ENCODE assay signal across 16 cellular contexts in genomic region chr18:57440331-57441101, GRCh38. TPM values are rescaled to one million over a fixed set of nuclear protein-coding genes. Genes with fewer than 3 reads are reported as not detected.
A peak's percentile ranks its signal among the peaks of the same experiment; 100 is the strongest.
DNase-seq lines count a peak whose midpoint lies in the region; ATAC-seq, FAIRE-seq and TF ChIP-seq lines count a peak whose summit lies in the region.
"Had no signal": no experiment of that assay in that cellular context is flagged by ENCODE, and none has a peak within 500 bp of the region (broad histone marks: within the 10 kb centered on the region; RNA-seq: fewer than 3 reads in every experiment).

No MANE protein-coding gene starts in this region.

- FAIRE-seq in small intestine (lab: Jason Lieb, UNC) = no peak

- H3K36me3 Mint-ChIP-seq in activated naive CD4-positive, alpha-beta T cell treated with anti-CD3 and anti-CD28 coated beads, Interleukin-2, amount 50 U/mL, for 24 hours = no peaks in the 10 kb centered on the region
- H3K36me3 Mint-ChIP-seq in CD8-positive, alpha-beta memory T cell = no peaks in the 10 kb centered on the region
- H3K36me3 Mint-ChIP-seq: mesothelial cell of epicardium had no signal

- H3K27me3 Mint-ChIP-seq in activated naive CD4-positive, alpha-beta T cell treated with anti-CD3 and anti-CD28 coated beads, Interleukin-2, amount 50 U/mL, for 24 hours = peaks cover 72% of the 10 kb centered on the region
- H3K27me3 Mint-ChIP-seq in CD8-positive, alpha-beta memory T cell = peaks cover 74 to 88% of the 10 kb centered on the region in 2 donors

- no peak for DNase-seq in activated naive CD4-positive, alpha-beta T cell treated with Interleukin-2 at 50 U/mL for 16 hours
- DNase-seq in Panc1 (ENCODE audit: low read depth, low spot score) = no peak
- DNase-seq in islet precursor cell = peak; percentile 64
- peak; percentile 77 for DNase-seq in small intestine
- no peak for DNase-seq in globus pallidus (ENCODE audit: low spot score)
- no peak for DNase-seq in CD8-positive, alpha-beta memory T cell
- no peak for DNase-seq in stomach
- DNase-seq: activated CD4-positive, alpha-beta T cell treated with anti-CD3 and anti-CD28 coated beads for 4 hours; activated gamma-delta T cell; NCI-H1092 treated with DMSO at 0.1 percent for 48 hours; NCI-H510A had no signal

- H3K27me3 ChIP-seq in Panc1 (ENCODE audit: control insufficient read depth, insufficient read depth, low read length) (no peaks in the 10 kb centered on the region; the same call in 1 of the 2 replicates), small intestine (ENCODE audit: control insufficient read depth in 2 of 2, insufficient read depth in 2 of 2, low read length in 2 of 2) (peaks cover 0 to 53% of the 10 kb centered on the region in 2 donors), stomach (peaks cover 48 to 93% (median 69%) of the 10 kb centered on the region in 3 donors)
- H3K27me3 ChIP-seq in CD8-positive, alpha-beta memory T cell (ENCODE audit: insufficient read depth, low read length, poor library complexity, severe bottlenecking) = peaks cover 44% of the 10 kb centered on the region

- no TSS peak for BruUV-seq in Panc1 (replicated peaks; lab: Mats Ljungman, UMichigan)

- H3K4me3 Mint-ChIP-seq in activated naive CD4-positive, alpha-beta T cell treated with anti-CD3 and anti-CD28 coated beads, Interleukin-2, amount 50 U/mL, for 24 hours = no peak overlapping the region
- H3K4me3 Mint-ChIP-seq in CD8-positive, alpha-beta memory T cell = peak overlapping the region in 1 of 7 donors; percentile 66
- H3K4me3 Mint-ChIP-seq: central memory CD8-positive, alpha-beta T cell; mesothelial cell of epicardium had no signal

- H3K9me3 Mint-ChIP-seq in activated naive CD4-positive, alpha-beta T cell treated with anti-CD3 and anti-CD28 coated beads, Interleukin-2, amount 50 U/mL, for 24 hours = no peaks in the 10 kb centered on the region
- peaks cover 0 to 7% (median 2%) of the 10 kb centered on the region in 5 donors for H3K9me3 Mint-ChIP-seq in CD8-positive, alpha-beta memory T cell
- H3K9me3 Mint-ChIP-seq: central memory CD8-positive, alpha-beta T cell; mesothelial cell of epicardium had no signal

- H3K4me1 Mint-ChIP-seq in activated naive CD4-positive, alpha-beta T cell treated with anti-CD3 and anti-CD28 coated beads, Interleukin-2, amount 50 U/mL, for 24 hours = peaks cover 42% of the 10 kb centered on the region
- peaks cover 25 to 46% (median 26%) of the 10 kb centered on the region in 3 donors for H3K4me1 Mint-ChIP-seq in CD8-positive, alpha-beta memory T cell

- in situ Hi-C loops in Panc1 (cut with HindIII; ENCODE audit: low pct_unique_long_range_greater_than_20kb, low sequenced_read_pairs) = no loop called here

- H3K4me1 ChIP-seq in Panc1 (ENCODE audit: control insufficient read depth, insufficient read depth, low read length) = no peaks in the 10 kb centered on the region
- peaks cover 0 to 4% of the 10 kb centered on the region in 2 donors for H3K4me1 ChIP-seq in small intestine (ENCODE audit: control insufficient read depth in 2 of 2, insufficient read depth in 1 of 2, low read depth in 1 of 2, low read length in 1 of 2)
- peaks cover 7% of the 10 kb centered on the region for H3K4me1 ChIP-seq in CD8-positive, alpha-beta memory T cell (ENCODE audit: insufficient read depth, low read length)
- H3K4me1 ChIP-seq in stomach = peaks cover 45 to 77% (median 65%) of the 10 kb centered on the region in 4 donors

- CTCF ChIA-PET in Panc1 (lab: Charles Lee) = no interaction called here
- CTCF ChIA-PET in CD8-positive, alpha-beta memory T cell (lab: Charles Lee) = no interaction called here

- peak overlapping the region; percentile 41 for H3K27ac Mint-ChIP-seq in activated naive CD4-positive, alpha-beta T cell treated with anti-CD3 and anti-CD28 coated beads, Interleukin-2, amount 50 U/mL, for 24 hours
- H3K27ac Mint-ChIP-seq in CD8-positive, alpha-beta memory T cell = no peak overlapping the region
- H3K27ac Mint-ChIP-seq: mesothelial cell of epicardium had no signal

- H3K4me3 ChIP-seq in Panc1 (ENCODE audit: low read depth in 2 of 2, low read length in 2 of 2) (peak overlapping the region; percentile 20 to 41; a peak in 3 of 4 replicates), small intestine (ENCODE audit: low read depth in 1 of 2, low read length in 2 of 2) (peak overlapping the region in 1 of 2 donors; percentile 86), stomach (peak overlapping the region in 2 of 4 donors; percentile 2 to 29)
- no peak overlapping the region for H3K4me3 ChIP-seq in CD8-positive, alpha-beta memory T cell (ENCODE audit: low read length)
- H3K4me3 ChIP-seq: vagina had no signal

- no peak for ATAC-seq in Panc1

- H3K27ac ChIP-seq in Panc1 (ENCODE audit: low read length) (no peak overlapping the region), small intestine (ENCODE audit: low read depth in 1 of 2, low read length in 1 of 2) (peak overlapping the region; percentile 77 to 85), stomach (no peak overlapping the region)
- H3K27ac ChIP-seq in CD8-positive, alpha-beta memory T cell (ENCODE audit: low read depth, low read length) = no peak overlapping the region
- H3K27ac ChIP-seq: vagina had no signal

- 2 to 3% (median 2%) methylated on average over 60 to 61 of the region's 61 CpGs for WGBS in small intestine, 3 donors
- WGBS in stomach, 5 donors = 3 to 16% (median 10%) methylated on average over 31 to 61 of the region's 61 CpGs

- no peaks in the 10 kb centered on the region for H3K9me3 ChIP-seq in Panc1 (ENCODE audit: control insufficient read depth, insufficient read depth, low read depth, low read length)
- no peaks in the 10 kb centered on the region for H3K9me3 ChIP-seq in small intestine (ENCODE audit: control insufficient read depth, low read depth)
- no peaks in the 10 kb centered on the region for H3K9me3 ChIP-seq in CD8-positive, alpha-beta memory T cell (ENCODE audit: low read length)
- peaks cover 0 to 32% (median 0%) of the 10 kb centered on the region in 4 donors for H3K9me3 ChIP-seq in stomach
- H3K9me3 ChIP-seq: vagina had no signal

- TF ChIP-seq POLR2A in stomach (IDR thresholded peaks at IDR 0.05) = no peak

- TF ChIP-seq CTCF in Panc1 (IDR thresholded peaks at IDR 0.05) = no peak
- no peak for TF ChIP-seq CTCF in stomach (IDR thresholded peaks at IDR 0.05)

- no peak for TF ChIP-seq EP300 in stomach (IDR thresholded peaks at IDR 0.05)

- intact Hi-C loops in Panc1 (cut with micrococcal nuclease; ENCODE audit: unreplicated experiment) = no loop called here
- intact Hi-C loops in stomach (cut with DNase I; ENCODE audit: low total_unique reads) = no loop called here

- POLR2A ChIA-PET in Panc1 (lab: Charles Lee) = no interaction called here
- POLR2A ChIA-PET in CD8-positive, alpha-beta memory T cell (lab: Charles Lee) = no interaction called here

- H3K36me3 ChIP-seq in Panc1 (ENCODE audit: control insufficient read depth, insufficient read depth, low read length) (no peaks in the 10 kb centered on the region), small intestine (ENCODE audit: control insufficient read depth in 2 of 2, insufficient read depth in 2 of 2, low read length in 2 of 2) (peaks cover 0 to 3% of the 10 kb centered on the region in 2 donors), stomach (no peaks in the 10 kb centered on the region)
- H3K36me3 ChIP-seq in CD8-positive, alpha-beta memory T cell (ENCODE audit: insufficient read depth, low read length) = no peaks in the 10 kb centered on the region
- H3K36me3 ChIP-seq: vagina had no signal

RNA-seq across cellular contexts. Expression of gene ONECUT2, which starts 5.3 kb away (rescaled TPM):
- total RNA-seq in Panc1 (2021; ENCODE audit: unreplicated experiment) (0.59 TPM), stomach (under 1 TPM in 3 of 5 donors, not detected in 2; under 0.01 to 0.37 (median 0.14) TPM)
- polyA plus RNA-seq in Panc1 (2012; ENCODE audit: insufficient read length) = 0.16 TPM
- polyA plus RNA-seq in small intestine (1 to 10 TPM; 6.5 to 9.2 (median 6.9) TPM), stomach (under 1 TPM in 1 of 3 donors, not detected in 2; under 0.01 TPM)
- not detected for total RNA-seq in CD8-positive, alpha-beta memory T cell
- polyA plus RNA-seq in CD8-positive, alpha-beta memory T cell = not detected
- total RNA-seq: G401, vagina had no signal

Comparison
In these comparisons a context has a peak if more than half of its experiments do, and no peak if none do; other contexts are left out.
1. DNase-seq: peak in islet precursor cell (single experiment) and small intestine (single experiment); none in activated naive CD4-positive, alpha-beta T cell treated with Interleukin-2 at 50 U/mL for 16 hours (single experiment), Panc1 (single experiment), globus pallidus (single experiment), CD8-positive, alpha-beta memory T cell (0 of 5) and stomach (single experiment).
2. H3K27ac ChIP-seq: peak in small intestine (2 of 2); none in Panc1 (single experiment), CD8-positive, alpha-beta memory T cell (single experiment) and stomach (0 of 5).